ENCODE assay signal across 9 cellular contexts in genomic region chr19:2268480-2268830, GRCh38. TPM values are rescaled to one million over a fixed set of nuclear protein-coding genes. Genes with fewer than 3 reads are reported as not detected.
DNase-seq lines count a peak whose midpoint lies in the region; ATAC-seq, FAIRE-seq and TF ChIP-seq lines count a peak whose summit lies in the region.
"Had no signal": no experiment of that assay in that cellular context is flagged by ENCODE, and none has a peak within 500 bp of the region (broad histone marks: within the 10 kb centered on the region; RNA-seq: fewer than 3 reads in every experiment).

No MANE protein-coding gene starts in this region.

- FAIRE-seq in K562 (lab: Jason Lieb, UNC) (no peak), H54 (lab: Jason Lieb, UNC) (no peak)

- no peak for ATAC-seq in stimulated activated naive CD8-positive, alpha-beta T cell treated with anti-CD3 and anti-CD28 coated beads, Interleukin-15, Interleukin-2, amounts not matched to agents 100 U/mL and 50 U/mL, for 24 hours
- ATAC-seq in K562: no peak
- no peak for ATAC-seq in GM21825 (IDR thresholded peaks at IDR 0.05; ENCODE audit: unreplicated experiment)

- no peak overlapping the region for H2AFZ ChIP-seq in K562 (ENCODE audit: low read depth, low read length)

- peaks cover 37% of the 10 kb centered on the region for H4K20me1 ChIP-seq in K562 (replicated peaks; ENCODE audit: control insufficient read depth, insufficient read depth, low read length)

- in situ Hi-C loops in K562 (cut with MboI): no loop called here

- H3K9me3 Mint-ChIP-seq in stimulated activated naive CD8-positive, alpha-beta T cell treated with anti-CD3 and anti-CD28 coated beads, Interleukin-15, Interleukin-2, amounts not matched to agents 100 ng/mL and 50 ng/mL, for 24 hours: no peaks in the 10 kb centered on the region

- peak overlapping the region; percentile 93 for H3K4me3 Mint-ChIP-seq in stimulated activated naive CD8-positive, alpha-beta T cell treated with anti-CD3 and anti-CD28 coated beads, Interleukin-15, Interleukin-2, amounts not matched to agents 100 ng/mL and 50 ng/mL, for 24 hours

- H3K9me1 ChIP-seq in K562 (ENCODE audit: control insufficient read depth, insufficient read depth, low read length): no peaks in the 10 kb centered on the region

- H3K27ac Mint-ChIP-seq in stimulated activated naive CD8-positive, alpha-beta T cell treated with anti-CD3 and anti-CD28 coated beads, Interleukin-15, Interleukin-2, amounts not matched to agents 100 ng/mL and 50 ng/mL, for 24 hours: peak overlapping the region; percentile 79

- peak overlapping the region; percentile 91; the same call in 1 of the 2 replicates for H3K4me3 ChIP-seq in K562
- H3K4me3 ChIP-seq in muscle layer of duodenum (ENCODE audit: low read depth in 1 of 2, low read length in 2 of 2): peak overlapping the region; percentile 67 to 99

- no peak for TF ChIP-seq EP300 in K562 (IDR thresholded peaks at IDR 0.05; ENCODE audit: low read length)

- no TSS peak for BruUV-seq in K562 (replicated peaks; lab: Mats Ljungman, UMichigan)

- peak overlapping the region; percentile 40 for H3K4me2 ChIP-seq in K562 (ENCODE audit: insufficient read depth, low read length)

- POLR2A ChIA-PET in K562 (lab: Yijun Ruan, JAX): no interaction called here

- no peak for TF ChIP-seq RAD21 in K562 (CRISPR knock-in tag; conservative IDR thresholded peaks at IDR 0.05 in 1 of 2, IDR thresholded peaks at IDR 0.05 in 1 of 2)

- peak overlapping the region in 1 of 2 experiments; percentile 79; a peak in 2 of 4 replicates for H3K9ac ChIP-seq in K562 (ENCODE audit: insufficient read depth in 1 of 2, low read depth in 2 of 2, low read length in 2 of 2)

- no peak for TF ChIP-seq CTCF in K562 (IDR thresholded peaks at IDR 0.05 in 2 of 3, conservative IDR thresholded peaks at IDR 0.05 in 1 of 3; ENCODE audit: insufficient read depth in 2 of 3, low read depth in 1 of 3, low read length in 3 of 3)

- H3K27ac ChIP-seq in K562 (ENCODE audit: extremely low read depth, low read depth, low read length) (peak overlapping the region; percentile 86), muscle layer of duodenum (ENCODE audit: low read length) (peak overlapping the region; percentile 40)

- H3K79me2 ChIP-seq in K562 (ENCODE audit: control insufficient read depth, insufficient read depth, low read length): peaks cover 51% of the 10 kb centered on the region

- peaks cover 40% of the 10 kb centered on the region for H3K4me1 Mint-ChIP-seq in stimulated activated naive CD8-positive, alpha-beta T cell treated with anti-CD3 and anti-CD28 coated beads, Interleukin-15, Interleukin-2, amounts not matched to agents 100 ng/mL and 50 ng/mL, for 24 hours (ENCODE audit: low read depth)

- H3K4me1 ChIP-seq in K562 (replicated peaks in 1 of 2; ENCODE audit: control insufficient read depth in 2 of 2, insufficient read depth in 2 of 2, low read length in 2 of 2) (peaks cover 18 to 66% of the 10 kb centered on the region in 2 experiments), muscle layer of duodenum (ENCODE audit: control insufficient read depth in 1 of 2, insufficient read depth in 2 of 2, low read length in 2 of 2) (peaks cover 4 to 35% of the 10 kb centered on the region in 2 donors)

- no peaks in the 10 kb centered on the region for H3K27me3 ChIP-seq in K562 (ENCODE audit: control insufficient read depth in 2 of 2, insufficient read depth in 2 of 2, low read length in 2 of 2)
- no peaks in the 10 kb centered on the region for H3K27me3 ChIP-seq in muscle layer of duodenum (ENCODE audit: low read depth, low read length)

- no peaks in the 10 kb centered on the region for H3K27me3 Mint-ChIP-seq in stimulated activated naive CD8-positive, alpha-beta T cell treated with anti-CD3 and anti-CD28 coated beads, Interleukin-15, Interleukin-2, amounts not matched to agents 100 ng/mL and 50 ng/mL, for 24 hours

- DNase-seq in stimulated activated naive CD8-positive, alpha-beta T cell treated with anti-CD3 and anti-CD28 coated beads, Interleukin-15, Interleukin-2, amounts not matched to agents 100 U/mL and 50 U/mL, for 24 hours: no peak
- DNase-seq in K562 (ENCODE audit: extremely low read depth in 1 of 4, low spot score in 3 of 4) (no peak), dedifferentiated amniotic fluid mesenchymal stem cell (ENCODE audit: extremely low spot score) (no peak), H54 (ENCODE audit: insufficient read length, low spot score) (no peak), NCI-H524 treated with DMSO at 0.1 percent for 48 hours (lab: John Stamatoyannopoulos, UW) (no peak)

- no peaks in the 10 kb centered on the region for H3K9me3 ChIP-seq in K562 (replicated peaks; ENCODE audit: control insufficient read depth, insufficient read depth, low read depth, low read length)
- H3K9me3 ChIP-seq in muscle layer of duodenum (ENCODE audit: control insufficient read depth in 1 of 2, low read length in 2 of 2): no peaks in the 10 kb centered on the region

- H3K36me3 ChIP-seq in K562 (ENCODE audit: control insufficient read depth, insufficient read depth, low read length) (peaks cover 25% of the 10 kb centered on the region; the same call in 2 of the 3 replicates), muscle layer of duodenum (ENCODE audit: control insufficient read depth in 1 of 2, insufficient read depth in 2 of 2, low read length in 2 of 2) (peaks cover 0 to 18% of the 10 kb centered on the region in 2 donors)

- WGBS in K562 (ENCODE audit: insufficient coverage, low coverage, missing lambda C conversion rate): 41% methylated on average over 4 of the region's 4 CpGs

- intact Hi-C loops in K562 (cut with micrococcal nuclease): loop anchor here (10.0 kb wide), 1 partner anchor 104 kb away; the partner anchor contains the start of gene DOT1L

- TF ChIP-seq POLR2A in K562 (conservative IDR thresholded peaks at IDR 0.05): no peak
- no peak for TF ChIP-seq POLR2A in H54 (IDR thresholded peaks at IDR 0.05; ENCODE audit: low read depth, low read length)

- CTCF ChIA-PET in K562 (lab: Yijun Ruan, JAX; ENCODE audit: low intra/inter-chr PET ratio): no interaction called here

- H3K36me3 Mint-ChIP-seq in stimulated activated naive CD8-positive, alpha-beta T cell treated with anti-CD3 and anti-CD28 coated beads, Interleukin-15, Interleukin-2, amounts not matched to agents 100 ng/mL and 50 ng/mL, for 24 hours (ENCODE audit: low read depth): peaks cover 19% of the 10 kb centered on the region

RNA-seq across cellular contexts. Expression of gene JSRP1, which starts 12.2 kb away (rescaled TPM):
- total RNA-seq in K562 (2011; cell fraction: chromatin; rRNA removed; ENCODE audit: low replicate concordance): 1.7 TPM in 1 of 2 replicates, not detected in the other
- total RNA-seq in K562 (2011; cell fraction: nucleolus; rRNA removed): 0.92 TPM in 1 of 2 replicates, not detected in the other
- total RNA-seq in K562 (2011; cell fraction: nucleoplasm; rRNA removed): 2.7 TPM in 1 of 2 replicates, not detected in the other
- total RNA-seq in K562 (2014; rRNA removed) (0.29 TPM in 1 of 2 replicates, not detected in the other), K562 (2014; rRNA removed; fragmentation: Illumina TruSeq; extraction: Trizol) (0.40 and 0.45 TPM in 2 replicates), K562 (2015; rRNA removed; fragmentation: Illumina TruSeq; extraction: Trizol) (0.51 and 0.57 TPM in 2 replicates), K562 (2021) (0.58 and 0.78 TPM in 2 replicates)
- polyA plus RNA-seq in K562 (2011; rRNA removed) (not detected in 2 replicates), K562 (2014; fragmentation: Illumina TruSeq; extraction: Trizol) (not detected in 2 replicates), K562 (2014; fragmentation: Nextera tagmentation; extraction: Ambion mirVana) (under 1 TPM in 1 of 2 experiments, not detected in 1; 0.08 TPM), K562 (2014; rRNA removed) (1.2 and 2.1 TPM in 2 replicates)
- 0.09 TPM in 1 of 2 replicates, not detected in the other for polyA plus RNA-seq in K562 (2011; cell fraction: cytosol; rRNA removed)
- polyA plus RNA-seq in K562 (2011; cell fraction: nucleus; rRNA removed): 0.58 TPM in 1 of 2 replicates, not detected in the other
- 2.3 and 2.7 TPM in 2 replicates for polyA plus RNA-seq in K562 (2012)
- polyA minus RNA-seq in K562 (2011; rRNA and poly(A)+ RNA removed): 0.63 TPM in 1 of 2 replicates, not detected in the other
- polyA minus RNA-seq in K562 (2011; cell fraction: cytosol; rRNA and poly(A)+ RNA removed): not detected in 2 replicates
- 1.00 TPM in 1 of 2 replicates, not detected in the other for polyA minus RNA-seq in K562 (2011; cell fraction: nucleus; rRNA and poly(A)+ RNA removed)

RNA-seq across cellular contexts. Expression of gene PEAK3, which starts 13.5 kb away (rescaled TPM):
- total RNA-seq in K562 (2011; cell fraction: chromatin; rRNA removed; ENCODE audit: low replicate concordance): 0.49 TPM in 1 of 2 replicates, not detected in the other
- total RNA-seq in K562 (2011; cell fraction: nucleolus; rRNA removed): 0.17 TPM in 1 of 2 replicates, not detected in the other
- not detected in 2 replicates for total RNA-seq in K562 (2011; cell fraction: nucleoplasm; rRNA removed)
- total RNA-seq in K562 (2014; rRNA removed): 0.16 TPM in 1 of 2 replicates, not detected in the other
- total RNA-seq in K562 (2014; rRNA removed; fragmentation: Illumina TruSeq; extraction: Trizol): not detected in 2 replicates
- total RNA-seq in K562 (2015; rRNA removed; fragmentation: Illumina TruSeq; extraction: Trizol): not detected in 2 replicates
- total RNA-seq in K562 (2021): 0.13 and 0.40 TPM in 2 replicates
- 0.03 TPM in 1 of 2 replicates, not detected in the other for polyA plus RNA-seq in K562 (2011; rRNA removed)
- not detected in 2 replicates for polyA plus RNA-seq in K562 (2011; cell fraction: cytosol; rRNA removed)
- polyA plus RNA-seq in K562 (2011; cell fraction: nucleus; rRNA removed): 0.10 TPM in 1 of 2 replicates, not detected in the other
- 0.27 and 0.66 TPM in 2 replicates for polyA plus RNA-seq in K562 (2012)
- polyA plus RNA-seq in K562 (2014; fragmentation: Illumina TruSeq; extraction: Trizol): 0.06 TPM in 1 of 2 replicates, not detected in the other
- polyA plus RNA-seq in K562 (2014; fragmentation: Nextera tagmentation; extraction: Ambion mirVana): not detected
- polyA plus RNA-seq in K562 (2014; rRNA removed): 0.07 TPM in 1 of 2 replicates, not detected in the other
- polyA minus RNA-seq in K562 (2011; rRNA and poly(A)+ RNA removed): not detected in 2 replicates
- not detected in 2 replicates for polyA minus RNA-seq in K562 (2011; cell fraction: cytosol; rRNA and poly(A)+ RNA removed)
- polyA minus RNA-seq in K562 (2011; cell fraction: nucleus; rRNA and poly(A)+ RNA removed): 0.11 and 0.13 TPM in 2 replicates
- total RNA-seq: Daoy had no signal

RNA-seq across cellular contexts. Expression of gene AMH, which starts 19.3 kb away (rescaled TPM):
- total RNA-seq in K562 (2011; cell fraction: chromatin; rRNA removed; ENCODE audit: low replicate concordance): 14.5 and 62.7 TPM in 2 replicates
- total RNA-seq in K562 (2011; cell fraction: nucleolus; rRNA removed): 48.8 and 60.2 TPM in 2 replicates
- total RNA-seq in K562 (2011; cell fraction: nucleoplasm; rRNA removed): 25.7 and 35.6 TPM in 2 replicates
- 9.4 and 10.7 TPM in 2 replicates for total RNA-seq in K562 (2014; rRNA removed)
- 0.13 and 0.29 TPM in 2 replicates for total RNA-seq in K562 (2014; rRNA removed; fragmentation: Illumina TruSeq; extraction: Trizol)
- 2.6 and 3.5 TPM in 2 replicates for total RNA-seq in K562 (2015; rRNA removed; fragmentation: Illumina TruSeq; extraction: Trizol)
- 22.2 and 27.4 TPM in 2 replicates for total RNA-seq in K562 (2021)
- polyA plus RNA-seq in K562 (2011; rRNA removed): 1.7 and 3.6 TPM in 2 replicates
- 2.2 and 9.1 TPM in 2 replicates for polyA plus RNA-seq in K562 (2011; cell fraction: cytosol; rRNA removed)
- 52.0 and 130 TPM in 2 replicates for polyA plus RNA-seq in K562 (2011; cell fraction: nucleus; rRNA removed)
- 14.9 and 33.7 TPM in 2 replicates for polyA plus RNA-seq in K562 (2012)
- polyA plus RNA-seq in K562 (2014; fragmentation: Illumina TruSeq; extraction: Trizol): 1.5 and 4.0 TPM in 2 replicates
- not detected for polyA plus RNA-seq in K562 (2014; fragmentation: Nextera tagmentation; extraction: Ambion mirVana)
- polyA plus RNA-seq in K562 (2014; rRNA removed): 19.2 and 23.6 TPM in 2 replicates
- polyA minus RNA-seq in K562 (2011; rRNA and poly(A)+ RNA removed): 0.09 and 0.18 TPM in 2 replicates
- 2.0 and 3.7 TPM in 2 replicates for polyA minus RNA-seq in K562 (2011; cell fraction: cytosol; rRNA and poly(A)+ RNA removed)
- 5.4 and 8.2 TPM in 2 replicates for polyA minus RNA-seq in K562 (2011; cell fraction: nucleus; rRNA and poly(A)+ RNA removed)

RNA-seq across cellular contexts. Expression of gene SF3A2, which starts 31.8 kb away (rescaled TPM):
- 112 and 366 TPM in 2 replicates for total RNA-seq in K562 (2011; cell fraction: chromatin; rRNA removed; ENCODE audit: low replicate concordance)
- total RNA-seq in K562 (2011; cell fraction: nucleolus; rRNA removed): 303 and 373 TPM in 2 replicates
- total RNA-seq in K562 (2011; cell fraction: nucleoplasm; rRNA removed): 182 TPM in 2 replicates
- 50.3 and 111 TPM in 2 replicates for total RNA-seq in K562 (2014; rRNA removed)
- 4.5 and 5.8 TPM in 2 replicates for total RNA-seq in K562 (2014; rRNA removed; fragmentation: Illumina TruSeq; extraction: Trizol)
- 22.8 and 30.6 TPM in 2 replicates for total RNA-seq in K562 (2015; rRNA removed; fragmentation: Illumina TruSeq; extraction: Trizol)
- total RNA-seq in K562 (2021): 181 and 194 TPM in 2 replicates
- polyA plus RNA-seq in K562 (2011; rRNA removed): 7.9 and 21.0 TPM in 2 replicates
- 11.3 and 12.6 TPM in 2 replicates for polyA plus RNA-seq in K562 (2011; cell fraction: cytosol; rRNA removed)
- 164 and 237 TPM in 2 replicates for polyA plus RNA-seq in K562 (2011; cell fraction: nucleus; rRNA removed)
- polyA plus RNA-seq in K562 (2012): 142 and 173 TPM in 2 replicates
- 44.6 and 119 TPM in 2 replicates for polyA plus RNA-seq in K562 (2014; fragmentation: Illumina TruSeq; extraction: Trizol)
- polyA plus RNA-seq in K562 (2014; fragmentation: Nextera tagmentation; extraction: Ambion mirVana): under 1 TPM; 0.17 to 0.35 TPM
- 45.9 and 46.7 TPM in 2 replicates for polyA plus RNA-seq in K562 (2014; rRNA removed)
- polyA minus RNA-seq in K562 (2011; rRNA and poly(A)+ RNA removed): 8.5 and 10.2 TPM in 2 replicates
- 49.6 and 76.1 TPM in 2 replicates for polyA minus RNA-seq in K562 (2011; cell fraction: cytosol; rRNA and poly(A)+ RNA removed)
- 127 and 137 TPM in 2 replicates for polyA minus RNA-seq in K562 (2011; cell fraction: nucleus; rRNA and poly(A)+ RNA removed)

RNA-seq across cellular contexts. Expression of gene PLEKHJ1, which starts 32.3 kb away (rescaled TPM):
- total RNA-seq in K562 (2011; cell fraction: chromatin; rRNA removed; ENCODE audit: low replicate concordance): 32.2 and 114 TPM in 2 replicates
- 171 and 174 TPM in 2 replicates for total RNA-seq in K562 (2011; cell fraction: nucleolus; rRNA removed)
- total RNA-seq in K562 (2011; cell fraction: nucleoplasm; rRNA removed): 85.7 and 89.1 TPM in 2 replicates
- total RNA-seq in K562 (2014; rRNA removed): 176 and 229 TPM in 2 replicates
- 55.6 and 55.7 TPM in 2 replicates for total RNA-seq in K562 (2014; rRNA removed; fragmentation: Illumina TruSeq; extraction: Trizol)
- 63.9 and 65.6 TPM in 2 replicates for total RNA-seq in K562 (2015; rRNA removed; fragmentation: Illumina TruSeq; extraction: Trizol)
- 127 and 140 TPM in 2 replicates for total RNA-seq in K562 (2021)
- polyA plus RNA-seq in K562 (2011; rRNA removed): 65.9 and 80.2 TPM in 2 replicates
- polyA plus RNA-seq in K562 (2011; cell fraction: cytosol; rRNA removed): 131 and 202 TPM in 2 replicates
- polyA plus RNA-seq in K562 (2011; cell fraction: nucleus; rRNA removed): 161 and 204 TPM in 2 replicates
- 127 and 153 TPM in 2 replicates for polyA plus RNA-seq in K562 (2012)
- polyA plus RNA-seq in K562 (2014; fragmentation: Illumina TruSeq; extraction: Trizol): 45.9 and 72.0 TPM in 2 replicates
- polyA plus RNA-seq in K562 (2014; fragmentation: Nextera tagmentation; extraction: Ambion mirVana): 1 to 10 TPM; 1.5 to 6.8 TPM
- polyA plus RNA-seq in K562 (2014; rRNA removed): 188 and 193 TPM in 2 replicates
- 12.0 and 14.7 TPM in 2 replicates for polyA minus RNA-seq in K562 (2011; rRNA and poly(A)+ RNA removed)
- 24.0 and 24.1 TPM in 2 replicates for polyA minus RNA-seq in K562 (2011; cell fraction: cytosol; rRNA and poly(A)+ RNA removed)
- polyA minus RNA-seq in K562 (2011; cell fraction: nucleus; rRNA and poly(A)+ RNA removed): 31.9 and 32.4 TPM in 2 replicates
